Comparison of ENCODE assay signal across 1 cellular context in genomic region chr10:32256613-32257437, GRCh38.
TF ChIP-seq lines count a peak whose summit lies in the region.

No MANE protein-coding gene starts in this region.

TF ChIP-seq in HepG2, 621 proteins besides CTCF, POLR2A, EP300 and RAD21 (continued from another document and continues in another):
- TF ChIP-seq ARID5B (CRISPR knock-in tag; IDR thresholded peaks at IDR 0.05) (peak; percentile 19; the same call in 1 of the 2 replicates), ZSCAN30 (CRISPR knock-in tag; IDR thresholded peaks at IDR 0.05) (no peak), ZNF263 (CRISPR knock-in tag; IDR thresholded peaks at IDR 0.05) (no peak), HNF4G (IDR thresholded peaks at IDR 0.05; ENCODE audit: borderline replicate concordance, low read depth, low read length) (0 out of 2 replicates have a peak, but pooled peaks have one; percentile 10), HNF4G (CRISPR knock-in tag; IDR thresholded peaks at IDR 0.05; ENCODE audit: borderline replicate concordance, low read depth) (no peak), ZSCAN22 (CRISPR knock-in tag; IDR thresholded peaks at IDR 0.05) (no peak), GLI4 (CRISPR knock-in tag; IDR thresholded peaks at IDR 0.05; ENCODE audit: borderline replicate concordance) (no peak), GTF3A (CRISPR knock-in tag; conservative IDR thresholded peaks at IDR 0.05) (no peak), PHB2 (IDR thresholded peaks at IDR 0.05; ENCODE audit: partially characterized antibody) (no peak), ZNF446 (CRISPR knock-in tag; IDR thresholded peaks at IDR 0.05) (no peak), THYN1 (CRISPR knock-in tag; IDR thresholded peaks at IDR 0.05; ENCODE audit: borderline replicate concordance, low read depth) (no peak), HMGXB3 (CRISPR knock-in tag; IDR thresholded peaks at IDR 0.05; ENCODE audit: borderline replicate concordance) (no peak), SRSF9 (IDR thresholded peaks at IDR 0.05; ENCODE audit: borderline replicate concordance, insufficient read depth, low read depth, low read length, poor library complexity, severe bottlenecking) (no peak), MAX (IDR thresholded peaks at IDR 0.05) (no peak), ZNF788 (CRISPR knock-in tag; IDR thresholded peaks at IDR 0.05; ENCODE audit: borderline replicate concordance) (no peak), MTF1 (CRISPR knock-in tag; IDR thresholded peaks at IDR 0.05) (no peak), NCOR1 (IDR thresholded peaks at IDR 0.05; ENCODE audit: borderline replicate concordance, low read length) (no peak), ZNF264 (CRISPR knock-in tag; IDR thresholded peaks at IDR 0.05) (no peak), CREB1 (IDR thresholded peaks at IDR 0.05) (no peak), CREB1 (CRISPR knock-in tag; IDR thresholded peaks at IDR 0.05) (no peak), TEAD3 (CRISPR knock-in tag; optimal IDR thresholded peaks at IDR 0.05; ENCODE audit: borderline replicate concordance) (peak; percentile 9), KMT2A (CRISPR knock-in tag; IDR thresholded peaks at IDR 0.05) (0 out of 2 replicates have a peak, but pooled peaks have one; percentile 31), ZFP90 (CRISPR knock-in tag; IDR thresholded peaks at IDR 0.05; ENCODE audit: borderline replicate concordance) (no peak), CREBL2 (CRISPR knock-in tag; IDR thresholded peaks at IDR 0.05; ENCODE audit: borderline replicate concordance) (no peak), CREM (IDR thresholded peaks at IDR 0.05) (no peak), CREM (CRISPR knock-in tag; IDR thresholded peaks at IDR 0.05) (no peak), LCORL (IDR thresholded peaks at IDR 0.05) (no peak), LCORL (CRISPR knock-in tag; IDR thresholded peaks at IDR 0.05) (peak; percentile 35; the same call in 1 of the 2 replicates), ZBED4 (CRISPR knock-in tag; IDR thresholded peaks at IDR 0.05; ENCODE audit: borderline replicate concordance) (peak; percentile 49; the same call in 1 of the 2 replicates), ZNF33A (CRISPR knock-in tag; IDR thresholded peaks at IDR 0.05; ENCODE audit: borderline replicate concordance) (no peak), IKZF5 (CRISPR knock-in tag; IDR thresholded peaks at IDR 0.05) (0 out of 2 replicates have a peak, but pooled peaks have one; percentile 49), FIP1L1 (IDR thresholded peaks at IDR 0.05; ENCODE audit: borderline replicate concordance, insufficient read depth, low read depth, low read length) (no peak), ZSCAN12 (CRISPR knock-in tag; IDR thresholded peaks at IDR 0.05) (no peak), FOXM1 (CRISPR knock-in tag; IDR thresholded peaks at IDR 0.05) (no peak), ZNF180 (CRISPR knock-in tag; IDR thresholded peaks at IDR 0.05; ENCODE audit: borderline replicate concordance, low read depth) (no peak), ZNF646 (CRISPR knock-in tag; IDR thresholded peaks at IDR 0.05) (no peak), FOXK2 (IDR thresholded peaks at IDR 0.05) (no peak), ZNF740 (CRISPR knock-in tag; IDR thresholded peaks at IDR 0.05) (no peak), ZFX (CRISPR knock-in tag; IDR thresholded peaks at IDR 0.05; ENCODE audit: low read depth) (no peak), ZNF280B (CRISPR knock-in tag; IDR thresholded peaks at IDR 0.05; ENCODE audit: borderline replicate concordance) (no peak)
